Comparison of ENCODE assay signal across 8 cellular contexts in the genomic region with DNA sequence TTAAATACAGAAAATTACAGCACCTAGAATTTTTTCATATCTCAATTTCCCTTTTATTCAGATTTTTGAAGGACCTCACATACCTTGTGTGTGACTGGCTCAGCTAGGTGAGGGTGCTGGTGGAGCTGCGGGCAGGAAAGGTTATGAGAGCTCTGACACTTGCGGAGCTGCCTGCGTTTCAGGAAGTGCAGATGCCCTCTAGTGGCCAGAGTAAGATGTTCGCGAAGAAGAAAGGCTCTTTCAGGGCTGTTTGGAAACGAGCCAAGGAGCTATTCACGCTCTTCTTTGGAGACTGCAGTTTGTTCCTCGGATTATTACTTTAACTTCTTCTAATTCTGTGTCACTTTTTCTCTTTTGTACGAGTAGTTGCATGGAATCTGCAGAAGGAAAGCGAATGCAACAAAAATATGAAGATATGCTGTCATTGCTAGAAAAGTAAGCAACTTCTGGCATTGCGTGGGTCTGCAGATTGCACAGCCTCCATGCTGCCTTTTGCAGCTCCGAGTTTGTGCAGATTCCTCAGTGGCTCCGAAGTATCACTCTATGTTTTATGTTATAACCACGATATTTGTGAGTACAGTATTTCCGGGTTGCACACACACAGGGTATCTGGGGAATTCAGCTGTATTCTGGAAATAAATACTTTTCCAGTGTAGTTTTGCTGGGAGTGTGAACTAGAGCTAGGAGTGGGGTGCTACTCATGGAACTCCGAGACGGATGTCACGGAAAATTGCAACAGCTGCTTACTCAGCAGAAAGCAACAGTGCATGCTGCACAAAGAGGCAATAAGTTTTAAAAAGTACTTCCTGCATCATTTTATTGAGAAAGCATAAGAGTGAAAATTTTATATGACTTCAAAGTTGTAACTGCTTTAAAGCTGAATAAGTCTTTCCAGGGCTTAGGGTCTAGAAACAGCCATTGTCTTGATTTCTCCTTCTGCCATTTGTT. TPM values are rescaled to one million over a fixed set of nuclear protein-coding genes. Genes with fewer than 3 reads are reported as not detected.
DNase-seq lines count a peak whose midpoint lies in the region; ATAC-seq and TF ChIP-seq lines count a peak whose summit lies in the region.

No MANE protein-coding gene starts in this region.

- no peak overlapping the region for H3K27ac ChIP-seq in ovary
- no peak overlapping the region for H3K27ac ChIP-seq in effector memory CD4-positive, alpha-beta T cell (ENCODE audit: insufficient read depth, low read length, poor library complexity, severe bottlenecking)

- H3K4me3 ChIP-seq in HFF-Myc (replicated peaks; ENCODE audit: low read depth, low read length) (no peak overlapping the region), ovary (no peak overlapping the region)
- no peak overlapping the region for H3K4me3 ChIP-seq in effector memory CD4-positive, alpha-beta T cell (ENCODE audit: insufficient read depth, low read depth, low read length, poor library complexity, severe bottlenecking)

- H3K27me3 Mint-ChIP-seq in activated T-cell treated with anti-CD3 and anti-CD28 coated beads, Interleukin-2, amount 50 U/mL, for 4 hours (ENCODE audit: low read depth): peaks cover 4% of the 10 kb centered on the region

- no peak overlapping the region for H3K4me3 Mint-ChIP-seq in activated T-cell treated with anti-CD3 and anti-CD28 coated beads, Interleukin-2, amount 50 U/mL, for 4 hours

- intact Hi-C loops in ovary (cut with DNase I): loop anchor here in 1 of 4 donors (10.0 kb wide), 1 partner anchor 770 kb away; no protein-coding TSS in a partner anchor

- 38 to 40% (median 38%) methylated on average over 18 of the region's 18 CpGs for WGBS in ovary, 3 donors

- peaks cover 3% of the 10 kb centered on the region for H3K4me1 Mint-ChIP-seq in activated T-cell treated with anti-CD3 and anti-CD28 coated beads, Interleukin-2, amount 50 U/mL, for 4 hours (ENCODE audit: low read depth)

- TF ChIP-seq EP300 in ovary (IDR thresholded peaks at IDR 0.05): no peak

- ATAC-seq in activated T-cell treated with anti-CD3 and anti-CD28 coated beads, Interleukin-2, amount 50 U/mL, for 4 hours: peak in 1 of 2 donors; percentile 30
- no peak for ATAC-seq in GM18519 (IDR thresholded peaks at IDR 0.05; ENCODE audit: low FRiP score, unreplicated experiment)

- DNase-seq in CMK (ENCODE audit: low read depth) (peak; percentile 55), HFF-Myc (ENCODE audit: extremely low read depth, low read depth) (peak; percentile 11), NCI-H524 treated with DMSO at 0.1 percent for 48 hours (lab: John Stamatoyannopoulos, UW) (peak; percentile 5), germinal center (ENCODE audit: low spot score) (peak; percentile 18), ovary (peak; percentile 48 to 74 (median 67))
- DNase-seq in activated T-cell treated with anti-CD3 and anti-CD28 coated beads, Interleukin-2, amount 50 U/mL, for 4 hours: peak; percentile 7
- DNase-seq in effector memory CD4-positive, alpha-beta T cell: no peak

- no peaks in the 10 kb centered on the region for H3K4me1 ChIP-seq in ovary (ENCODE audit: insufficient read depth)
- no peaks in the 10 kb centered on the region for H3K4me1 ChIP-seq in effector memory CD4-positive, alpha-beta T cell (ENCODE audit: control insufficient read depth, insufficient read depth, low read length, poor library complexity, severe bottlenecking)

- no peak for TF ChIP-seq POLR2A in ovary (IDR thresholded peaks at IDR 0.05)

- no peaks in the 10 kb centered on the region for H3K9me3 ChIP-seq in ovary
- H3K9me3 ChIP-seq in effector memory CD4-positive, alpha-beta T cell (ENCODE audit: control insufficient read depth, low read length): no peaks in the 10 kb centered on the region

- peak; percentile 69 for TF ChIP-seq CTCF in HFF-Myc (IDR thresholded peaks at IDR 0.05; ENCODE audit: low read depth, low read length, missing control alignments)
- peak; percentile 58 to 71 (median 61) for TF ChIP-seq CTCF in ovary (IDR thresholded peaks at IDR 0.05)

- no peaks in the 10 kb centered on the region for H3K27me3 ChIP-seq in ovary
- H3K27me3 ChIP-seq in effector memory CD4-positive, alpha-beta T cell (replicated peaks; ENCODE audit: control insufficient read depth, insufficient read depth, low read length, poor library complexity, severe bottlenecking): no peaks in the 10 kb centered on the region

- no peaks in the 10 kb centered on the region for H3K9me3 Mint-ChIP-seq in activated T-cell treated with anti-CD3 and anti-CD28 coated beads, Interleukin-2, amount 50 U/mL, for 4 hours

- no peaks in the 10 kb centered on the region for H3K36me3 Mint-ChIP-seq in activated T-cell treated with anti-CD3 and anti-CD28 coated beads, Interleukin-2, amount 50 U/mL, for 4 hours (ENCODE audit: insufficient read depth)

- H3K36me3 ChIP-seq in ovary: no peaks in the 10 kb centered on the region
- no peaks in the 10 kb centered on the region for H3K36me3 ChIP-seq in effector memory CD4-positive, alpha-beta T cell (ENCODE audit: control insufficient read depth, insufficient read depth, low read length)

RNA-seq across cellular contexts. Expression of gene DNAH9, which starts 46.3 kb away (rescaled TPM):
- not detected for total RNA-seq in activated T-cell treated with anti-CD3 and anti-CD28 coated beads, Interleukin-2, amount 50 U/mL, for 4 hours
- 10 to 100 TPM in 1 of 7 donors, 1 to 10 TPM in 6; 1.4 to 43.7 (median 3.4) TPM for total RNA-seq in ovary
- 1 to 10 TPM; 1.4 to 3.7 TPM for polyA plus RNA-seq in ovary

Comparison
In these comparisons a context has a peak if more than half of its experiments do, and no peak if none do; other contexts are left out.
1. DNase-seq: peak in CMK (single experiment), HFF-Myc (single experiment), NCI-H524 treated with DMSO at 0.1 percent for 48 hours (single experiment), activated T-cell treated with anti-CD3 and anti-CD28 coated beads, Interleukin-2, amount 50 U/mL, for 4 hours (single experiment), germinal center (single experiment) and ovary (5 of 5); none in effector memory CD4-positive, alpha-beta T cell (0 of 3).